ENCODE assay signal across 21 cellular contexts in genomic region chr22:20904980-20905355, GRCh38. TPM values are rescaled to one million over a fixed set of nuclear protein-coding genes. Genes with fewer than 3 reads are reported as not detected.
DNase-seq lines count a peak whose midpoint lies in the region; ATAC-seq, FAIRE-seq and TF ChIP-seq lines count a peak whose summit lies in the region.
"Had no signal": no experiment of that assay in that cellular context is flagged by ENCODE, and none has a peak within 500 bp of the region (broad histone marks: within the 10 kb centered on the region; RNA-seq: fewer than 3 reads in every experiment).

No MANE protein-coding gene starts in this region.

- no peaks in the 10 kb centered on the region for H4K20me1 ChIP-seq in keratinocyte (ENCODE audit: control insufficient read depth, extremely low read depth, insufficient read depth, low read length)
- H4K20me1 ChIP-seq: BLaER1 had no signal

- FAIRE-seq in keratinocyte (lab: Jason Lieb, UNC) = no peak
- FAIRE-seq: islet of Langerhans had no signal

- H3K27me3 ChIP-seq in RWPE2 (ENCODE audit: insufficient read depth, poor library complexity, severe bottlenecking) (no peaks in the 10 kb centered on the region), keratinocyte (ENCODE audit: control insufficient read depth, extremely low read depth, insufficient read depth, low read length) (no peaks in the 10 kb centered on the region)
- H3K27me3 ChIP-seq: BLaER1, thyroid gland had no signal

- 60% methylated on average over 3 of the region's 3 CpGs for WGBS in urinary bladder

- in situ Hi-C loops in GM13976 (cut with MboI; ENCODE audit: low sequenced_read_pairs, unreplicated experiment) = no loop called here

- H3K9ac ChIP-seq in keratinocyte (ENCODE audit: control insufficient read depth, extremely low read depth, insufficient read depth, low read length) = peak overlapping the region; percentile 59
- H3K9ac ChIP-seq: BLaER1 had no signal

- peak overlapping the region; percentile 41 for H2AFZ ChIP-seq in keratinocyte (ENCODE audit: control insufficient read depth, low read length)

- peak overlapping the region; percentile 72 for H3K4me2 ChIP-seq in keratinocyte (ENCODE audit: control insufficient read depth, extremely low read depth, insufficient read depth, low read depth, low read length)
- H3K4me2 ChIP-seq: BLaER1 had no signal

- no peak for TF ChIP-seq CTCF in RWPE2 (IDR thresholded peaks at IDR 0.05; ENCODE audit: poor library complexity, severe bottlenecking)
- no peak for TF ChIP-seq CTCF in keratinocyte (optimal IDR thresholded peaks at IDR 0.05 in 1 of 3, IDR thresholded peaks at IDR 0.05 in 1 of 3, conservative IDR thresholded peaks at IDR 0.05 in 1 of 3; ENCODE audit: extremely low read depth in 1 of 3, insufficient read depth in 2 of 3, low read length in 3 of 3)
- no peak for TF ChIP-seq CTCF in GM13976 (IDR thresholded peaks at IDR 0.05; ENCODE audit: borderline replicate concordance, control extremely low read depth, extremely low read depth, insufficient read depth, missing control alignments)

- H3K9me3 ChIP-seq in RWPE2 (ENCODE audit: severe bottlenecking) (no peaks in the 10 kb centered on the region), keratinocyte (ENCODE audit: control insufficient read depth, low read depth, low read length) (no peaks in the 10 kb centered on the region)
- H3K9me3 ChIP-seq: BLaER1, lower lobe of right lung, thyroid gland had no signal

- dilution Hi-C loops in keratinocyte (cut with MboI; ENCODE audit: extremely low pct_ligation_motif_present, low sequenced_read_pairs) = no loop called here

- H3K9me1 ChIP-seq in keratinocyte (ENCODE audit: control insufficient read depth, extremely low read depth, insufficient read depth, low read length) = no peaks in the 10 kb centered on the region

- H3K4me1 ChIP-seq in RWPE2 (ENCODE audit: insufficient read depth, poor library complexity, severe bottlenecking) (peaks cover 19% of the 10 kb centered on the region), keratinocyte (ENCODE audit: control insufficient read depth, extremely low read depth, insufficient read depth, low read length) (peaks cover 26% of the 10 kb centered on the region), urinary bladder (ENCODE audit: insufficient read depth) (no peaks in the 10 kb centered on the region)
- H3K4me1 ChIP-seq: BLaER1, thyroid gland had no signal

- H3K27ac ChIP-seq in RWPE2 (ENCODE audit: poor library complexity, severe bottlenecking) (peak overlapping the region; percentile 68), keratinocyte (ENCODE audit: control insufficient read depth, insufficient read depth, low read length) (peak overlapping the region; percentile 88), urinary bladder (ENCODE audit: low read depth) (peak overlapping the region; percentile 66)
- H3K27ac ChIP-seq: BLaER1, lower lobe of right lung, thyroid gland had no signal

- ATAC-seq in RWPE2 (ENCODE audit: low read depth) (peak; percentile 53), HG03097 (IDR thresholded peaks at IDR 0.05; ENCODE audit: low FRiP score, unreplicated experiment) (no peak)

- no peaks in the 10 kb centered on the region for H3K36me3 ChIP-seq in RWPE2 (ENCODE audit: low read depth)
- no peaks in the 10 kb centered on the region for H3K36me3 ChIP-seq in keratinocyte (ENCODE audit: control insufficient read depth in 2 of 2, extremely low read depth in 1 of 2, insufficient read depth in 2 of 2, low read length in 2 of 2)
- H3K36me3 ChIP-seq in urinary bladder (ENCODE audit: insufficient read depth) = no peaks in the 10 kb centered on the region
- H3K36me3 ChIP-seq: BLaER1, lower lobe of right lung, thyroid gland had no signal

- DNase-seq in NCI-H82 (lab: John Stamatoyannopoulos, UW) (peak; percentile 27), NCI-H82 treated with DMSO at 0.1 percent for 48 hours (lab: John Stamatoyannopoulos, UW; ENCODE audit: unreplicated experiment) (no peak), RWPE2 (ENCODE audit: low spot score) (no peak), keratinocyte (ENCODE audit: low read depth, low spot score) (no peak), GM13976 (ENCODE audit: low spot score) (no peak), HEK293T (ENCODE audit: extremely low spot score) (no peak)
- DNase-seq: activated CD8-positive, alpha-beta memory T cell treated with anti-CD3 and anti-CD28 coated beads for 24 hours; activated naive CD4-positive, alpha-beta T cell treated with Interleukin-2 at 50 U/mL for 16 hours; activated T-cell treated with anti-CD3 and anti-CD28 coated beads, Interleukin-2, amount 50 U/mL, for 24 hours; dermis blood vessel endothelial cell; hypothalamus; KG1; lower lobe of right lung; SHP77; stimulated activated CD4-positive, alpha-beta T cell treated with anti-CD3 and anti-CD28 coated beads, Interleukin-2, amount 100 ng/mL, for 48 hours; stimulated activated naive CD4-positive, alpha-beta T cell treated with Interleukin-2 at 50 U/mL for 16 hours; thyroid gland had no signal

- H3K79me2 ChIP-seq in keratinocyte (ENCODE audit: control insufficient read depth, insufficient read depth, low read length) = no peaks in the 10 kb centered on the region

- CTCF ChIA-PET in HEK293T (lab: Yijun Ruan, JAX) = interaction anchor here (2.5 kb wide), 1 partner anchor 19 kb away, joined by 6 read pairs; no protein-coding TSS in a partner anchor

- H3K4me3 ChIP-seq in RWPE2 (ENCODE audit: severe bottlenecking) (no peak overlapping the region), keratinocyte (ENCODE audit: control insufficient read depth in 2 of 3, extremely low read depth in 1 of 3, insufficient read depth in 2 of 3, low read depth in 1 of 3, low read length in 3 of 3) (peak overlapping the region in 2 of 3 experiments; percentile 5 to 41), urinary bladder (ENCODE audit: low read depth, low read length) (no peak overlapping the region)
- H3K4me3 ChIP-seq: BLaER1, lower lobe of right lung, thyroid gland had no signal

- POLR2A ChIA-PET in HEK293T (lab: Yijun Ruan, JAX) = no interaction called here

TF ChIP-seq in HEK293T, 16 proteins besides CTCF, POLR2A, EP300 and RAD21:
- no peak for TF ChIP-seq SUZ12 (IDR thresholded peaks at IDR 0.05)
- TF ChIP-seq PKNOX1 (IDR thresholded peaks at IDR 0.05) = no peak
- no peak for TF ChIP-seq FOXK2 (IDR thresholded peaks at IDR 0.05)
- no peak for TF ChIP-seq L3MBTL2 (conservative IDR thresholded peaks at IDR 0.05)
- TF ChIP-seq HDGF (IDR thresholded peaks at IDR 0.05; ENCODE audit: borderline replicate concordance) = no peak
- TF ChIP-seq FOXM1 (IDR thresholded peaks at IDR 0.05; ENCODE audit: borderline replicate concordance) = no peak
- TF ChIP-seq CTBP1 (IDR thresholded peaks at IDR 0.05; ENCODE audit: borderline replicate concordance) = no peak

RNA-seq across cellular contexts. Expression of gene CRKL, which starts 12.2 kb away (rescaled TPM):
- polyA plus RNA-seq in keratinocyte (25.0 to 33.4 TPM (median 32.1 TPM) in 3 replicates), urinary bladder (34.8 TPM)
- polyA plus RNA-seq in keratinocyte (2011; ENCODE audit: low read depth) = 20.1 TPM
- 25.7 and 32.5 TPM in 2 replicates for polyA plus RNA-seq in keratinocyte (2011; cell fraction: cytosol; rRNA removed)
- 45.7 and 47.1 TPM in 2 replicates for polyA plus RNA-seq in keratinocyte (2011; cell fraction: nucleus; rRNA removed)
- 38.4 and 43.5 TPM in 2 replicates for polyA plus RNA-seq in keratinocyte (2012; ENCODE audit: low replicate concordance)
- polyA minus RNA-seq in keratinocyte = 38.7 to 48.3 TPM (median 46.5 TPM) in 3 replicates
- 36.8 TPM for polyA minus RNA-seq in keratinocyte (2011; cell fraction: cytosol; rRNA and poly(A)+ RNA removed)
- 26.8 and 44.1 TPM in 2 replicates for polyA minus RNA-seq in keratinocyte (2011; cell fraction: nucleus; rRNA and poly(A)+ RNA removed)
- total RNA-seq in urinary bladder = 41.8 TPM

RNA-seq across cellular contexts. Expression of gene SNAP29, which starts 46.2 kb away (rescaled TPM):
- polyA plus RNA-seq in keratinocyte (30.2 to 36.5 TPM (median 31.6 TPM) in 3 replicates), urinary bladder (22.0 TPM)
- polyA plus RNA-seq in keratinocyte (2011; ENCODE audit: low read depth) = 155 TPM
- polyA plus RNA-seq in keratinocyte (2011; cell fraction: cytosol; rRNA removed) = 28.8 and 37.3 TPM in 2 replicates
- 13.6 and 14.3 TPM in 2 replicates for polyA plus RNA-seq in keratinocyte (2011; cell fraction: nucleus; rRNA removed)
- polyA plus RNA-seq in keratinocyte (2012; ENCODE audit: low replicate concordance) = 27.3 and 30.7 TPM in 2 replicates
- 7.7 to 22.8 TPM (median 11.6 TPM) in 3 replicates for polyA minus RNA-seq in keratinocyte
- 8.8 TPM for polyA minus RNA-seq in keratinocyte (2011; cell fraction: cytosol; rRNA and poly(A)+ RNA removed)
- polyA minus RNA-seq in keratinocyte (2011; cell fraction: nucleus; rRNA and poly(A)+ RNA removed) = 3.4 and 6.8 TPM in 2 replicates
- total RNA-seq in urinary bladder = 7.9 TPM

RNA-seq across cellular contexts. Expression of gene PI4KA, which starts 46.4 kb away (rescaled TPM):
- 12.2 to 15.9 TPM (median 13.6 TPM) in 3 replicates for polyA plus RNA-seq in keratinocyte
- polyA plus RNA-seq in keratinocyte (2011; ENCODE audit: low read depth) = 20.8 TPM
- 11.6 and 13.6 TPM in 2 replicates for polyA plus RNA-seq in keratinocyte (2011; cell fraction: cytosol; rRNA removed)
- 34.5 and 39.8 TPM in 2 replicates for polyA plus RNA-seq in keratinocyte (2011; cell fraction: nucleus; rRNA removed)
- 19.4 and 22.0 TPM in 2 replicates for polyA plus RNA-seq in keratinocyte (2012; ENCODE audit: low replicate concordance)
- polyA minus RNA-seq in keratinocyte = 35.4 to 87.8 TPM (median 35.7 TPM) in 3 replicates
- polyA minus RNA-seq in keratinocyte (2011; cell fraction: cytosol; rRNA and poly(A)+ RNA removed) = 25.3 TPM
- 36.2 and 40.2 TPM in 2 replicates for polyA minus RNA-seq in keratinocyte (2011; cell fraction: nucleus; rRNA and poly(A)+ RNA removed)
- 37.1 TPM for total RNA-seq in urinary bladder
- 50.9 TPM for polyA plus RNA-seq in urinary bladder

Comparison
In these comparisons a context has a peak if more than half of its experiments do, and no peak if none do; other contexts are left out.
1. H3K4me3 ChIP-seq: peak in keratinocyte (2 of 3); none in RWPE2 (single experiment) and urinary bladder (single experiment).
2. Peak in every context shown above with its lines, with median percentiles within 50 percentile points of each other: H3K27ac ChIP-seq.